In the genomic region with DNA sequence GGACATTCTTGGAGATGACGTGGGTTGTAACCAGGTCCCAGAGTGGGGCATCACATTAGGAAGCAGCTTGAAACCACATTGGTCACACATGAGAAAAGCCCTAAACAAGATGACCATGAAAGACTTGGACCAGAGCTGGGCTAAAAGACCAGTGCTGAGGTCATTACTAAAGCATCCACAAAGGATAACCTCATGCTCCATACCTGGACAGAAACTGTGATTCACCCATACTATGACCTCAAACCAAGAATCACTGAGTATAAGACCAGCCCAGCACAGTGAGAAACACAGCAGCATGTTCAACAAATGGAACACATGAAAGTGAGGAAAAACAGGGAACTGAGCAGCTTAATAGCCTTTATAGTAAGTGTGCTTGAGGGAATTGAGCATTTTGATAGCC, we compare ENCODE assay signal across 21 cellular contexts.
"Had no signal": no experiment of that assay in that cellular context is flagged by ENCODE, and none has a peak within 500 bp of the region (broad histone marks: within the 10 kb centered on the region; RNA-seq: fewer than 3 reads in every experiment).

No MANE protein-coding gene starts in this region.

- H3K27me3 ChIP-seq: adrenal gland, MG63, SJSA1 had no signal

- DNase-seq: activated CD4-positive, alpha-beta T cell treated with anti-CD3 and anti-CD28 coated beads for 4 hours; activated CD8-positive, alpha-beta memory T cell treated with anti-CD3 and anti-CD28 coated beads, Interleukin-2, amount 50 U/mL, for 4 hours; activated CD8-positive, alpha-beta T cell treated with anti-CD3 and anti-CD28 coated beads for 36 hours; activated gamma-delta T cell treated with Interleukin-2 at 50 U/mL for 16 hours; activated naive CD4-positive, alpha-beta T cell treated with anti-CD3 and anti-CD28 coated beads, Interleukin-2, amount 10 ng/mL, durations not matched to agents 7 days and 5 days; activated naive CD8-positive, alpha-beta T cell treated with anti-CD3 and anti-CD28 coated beads, Interleukin-2, amount 10 ng/mL, durations not matched to agents 7 days and 5 days; activated T-cell treated with anti-CD3 and anti-CD28 coated beads, Interleukin-2, amount 50 U/mL, for 72 hours; adrenal gland; anterior cingulate cortex; MG63; MV-4-11; NCI-H1092 treated with DMSO at 0.1 percent for 48 hours; NCI-H1436; NCI-H1694 treated with DMSO at 0.1 percent for 48 hours; NCI-H2029 treated with DMSO at 0.1 percent for 48 hours; NCI-H446; NCI-H524; PC-3; SHP77 had no signal

- ATAC-seq: activated CD4-positive, CD25-positive, alpha-beta regulatory T cell treated with anti-CD3 and anti-CD28 coated beads, Interleukin-2, amount 50 U/mL, for 24 hours; activated CD8-positive, alpha-beta T cell treated with anti-CD3 and anti-CD28 coated beads for 36 hours; activated T-cell treated with anti-CD3 and anti-CD28 coated beads, Interleukin-2, amount 50 U/mL, for 72 hours; PC-3 had no signal

- H3K4me1 ChIP-seq: adrenal gland, SJSA1 had no signal

- H3K27ac ChIP-seq: adrenal gland, SJSA1 had no signal
